Comparison of ENCODE assay signal across 1 cellular context in the genomic region with DNA sequence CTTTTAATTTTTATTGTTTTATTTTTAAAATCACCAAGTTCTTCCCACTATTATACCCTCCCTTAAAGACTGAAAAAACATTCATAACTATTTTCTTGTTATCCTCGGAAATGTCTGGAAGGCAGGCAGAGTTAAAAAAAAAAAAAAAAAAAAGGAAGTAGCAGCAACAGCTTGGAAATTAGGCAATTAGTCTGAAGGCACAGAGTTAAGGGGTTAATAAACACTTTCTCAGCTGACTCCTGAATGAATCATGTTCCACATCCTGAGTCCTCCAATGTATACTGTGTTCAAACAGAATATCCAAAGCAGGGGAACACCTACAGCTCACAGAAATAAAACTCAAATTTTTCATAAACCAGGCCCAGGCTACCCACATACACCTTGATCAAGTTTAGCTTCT.
TF ChIP-seq lines count a peak whose summit lies in the region.

No MANE protein-coding gene starts in this region.

TF ChIP-seq in endothelial cell of umbilical vein, 7 proteins besides CTCF, POLR2A, EP300 and RAD21:
- no peak for TF ChIP-seq GATA2 (IDR thresholded peaks at IDR 0.05; ENCODE audit: insufficient read depth, insufficient read length, low read depth, low read length)
- no peak for TF ChIP-seq MAX (IDR thresholded peaks at IDR 0.05; ENCODE audit: insufficient read depth, insufficient read length)
- no peak for TF ChIP-seq POLR2AphosphoS5 (IDR thresholded peaks at IDR 0.05; ENCODE audit: insufficient read depth, low read depth, low read length)
- peak; percentile 62 for TF ChIP-seq FOS (IDR thresholded peaks at IDR 0.05; ENCODE audit: borderline replicate concordance, insufficient read depth, low read length)
- TF ChIP-seq EZH2 (IDR thresholded peaks at IDR 0.05; ENCODE audit: borderline replicate concordance, low read depth, low read length, severe bottlenecking): no peak
- TF ChIP-seq MYC (IDR thresholded peaks at IDR 0.05; ENCODE audit: low read depth, low read length): no peak
- TF ChIP-seq JUN (IDR thresholded peaks at IDR 0.05; ENCODE audit: borderline replicate concordance, insufficient read depth, insufficient read length, low read depth): peak; percentile 30
